In genomic region chr3:150603888-150604319, GRCh38 we compare ENCODE assay signal across 2 cellular contexts.
A peak's percentile ranks its signal among the peaks of the same experiment; 100 is the strongest.
TF ChIP-seq lines count a peak whose summit lies in the region.

No MANE protein-coding gene starts in this region.

TF ChIP-seq in K562, 482 proteins besides CTCF, POLR2A, EP300 and RAD21 (continues in another document):
- TF ChIP-seq TGIF2 (CRISPR knock-in tag; IDR thresholded peaks at IDR 0.05), result 0 out of 2 replicates have a peak, but pooled peaks have one; percentile 4
- TF ChIP-seq HDAC1 (IDR thresholded peaks at IDR 0.05), result peak in 1 of 2 experiments; percentile 47; a peak in 1 of 4 replicates
- TF ChIP-seq ZKSCAN1 (IDR thresholded peaks at IDR 0.05; ENCODE audit: low read depth, low read length), result no peak
- TF ChIP-seq SAP30 (IDR thresholded peaks at IDR 0.05; ENCODE audit: borderline replicate concordance, insufficient read depth, low read depth, low read length, poor library complexity, severe bottlenecking), result peak; percentile 46
- TF ChIP-seq MNT (conservative IDR thresholded peaks at IDR 0.05), result peak; percentile 58 to 66; a peak in 3 of 4 replicates
- TF ChIP-seq HBP1 (CRISPR knock-in tag; IDR thresholded peaks at IDR 0.05), result no peak
- no peak for TF ChIP-seq DDX20 (tag; IDR thresholded peaks at IDR 0.05; ENCODE audit: low read depth)
- TF ChIP-seq ZNF644 (tag; IDR thresholded peaks at IDR 0.05; ENCODE audit: low read depth), result no peak
- TF ChIP-seq ZNF655 (CRISPR knock-in tag; IDR thresholded peaks at IDR 0.05), result no peak
- TF ChIP-seq NR1H2 (CRISPR knock-in tag; IDR thresholded peaks at IDR 0.05), result no peak
- no peak for TF ChIP-seq NR2C2 (CRISPR knock-in tag; IDR thresholded peaks at IDR 0.05)
- TF ChIP-seq NR2C2 (tag; IDR thresholded peaks at IDR 0.05), result no peak; the same call in 1 of the 2 replicates
- no peak for TF ChIP-seq GMEB1 (CRISPR knock-in tag; IDR thresholded peaks at IDR 0.05)
- no peak for TF ChIP-seq BRF1 (IDR thresholded peaks at IDR 0.05; ENCODE audit: borderline replicate concordance, extremely low read depth, insufficient read length)
- no peak for TF ChIP-seq PURB (CRISPR knock-in tag; IDR thresholded peaks at IDR 0.05; ENCODE audit: low read depth)
- TF ChIP-seq GTF2E2 (tag; IDR thresholded peaks at IDR 0.05), result no peak
- peak; percentile 40; the same call in 1 of the 2 replicates for TF ChIP-seq ELF1 (tag; IDR thresholded peaks at IDR 0.05)
- no peak for TF ChIP-seq LARP7 (IDR thresholded peaks at IDR 0.05)
- no peak for TF ChIP-seq ZNF586 (CRISPR knock-in tag; conservative IDR thresholded peaks at IDR 0.05)
- no peak for TF ChIP-seq USF1 (CRISPR knock-in tag; IDR thresholded peaks at IDR 0.05)
- TF ChIP-seq FOXK2 (conservative IDR thresholded peaks at IDR 0.05 in 1 of 2, IDR thresholded peaks at IDR 0.05 in 1 of 2; ENCODE audit: low read depth in 2 of 2), result 0 out of 4 replicates have a peak, but pooled peaks of 1 of the 2 experiments have one; percentile 37
- no peak for TF ChIP-seq OTX1 (CRISPR knock-in tag; IDR thresholded peaks at IDR 0.05)
- TF ChIP-seq ZNF717 (CRISPR knock-in tag; IDR thresholded peaks at IDR 0.05), result no peak
- TF ChIP-seq ZNF551 (CRISPR knock-in tag; IDR thresholded peaks at IDR 0.05), result no peak
- peak; percentile 19 for TF ChIP-seq ZNF263 (CRISPR knock-in tag; IDR thresholded peaks at IDR 0.05; ENCODE audit: borderline replicate concordance)

TF ChIP-seq in liver, 16 proteins besides CTCF, POLR2A, EP300 and RAD21:
- TF ChIP-seq HNF4G (IDR thresholded peaks at IDR 0.05) (no peak), REST (IDR thresholded peaks at IDR 0.05) (no peak), YY1 (IDR thresholded peaks at IDR 0.05) (no peak), RXRA (IDR thresholded peaks at IDR 0.05) (peak; percentile 30 to 45), TAF1 (conservative IDR thresholded peaks at IDR 0.05) (no peak), NR2F2 (IDR thresholded peaks at IDR 0.05) (no peak), ATF3 (IDR thresholded peaks at IDR 0.05) (no peak)
